Comparison of ENCODE assay signal across 25 cellular contexts in the genomic region with DNA sequence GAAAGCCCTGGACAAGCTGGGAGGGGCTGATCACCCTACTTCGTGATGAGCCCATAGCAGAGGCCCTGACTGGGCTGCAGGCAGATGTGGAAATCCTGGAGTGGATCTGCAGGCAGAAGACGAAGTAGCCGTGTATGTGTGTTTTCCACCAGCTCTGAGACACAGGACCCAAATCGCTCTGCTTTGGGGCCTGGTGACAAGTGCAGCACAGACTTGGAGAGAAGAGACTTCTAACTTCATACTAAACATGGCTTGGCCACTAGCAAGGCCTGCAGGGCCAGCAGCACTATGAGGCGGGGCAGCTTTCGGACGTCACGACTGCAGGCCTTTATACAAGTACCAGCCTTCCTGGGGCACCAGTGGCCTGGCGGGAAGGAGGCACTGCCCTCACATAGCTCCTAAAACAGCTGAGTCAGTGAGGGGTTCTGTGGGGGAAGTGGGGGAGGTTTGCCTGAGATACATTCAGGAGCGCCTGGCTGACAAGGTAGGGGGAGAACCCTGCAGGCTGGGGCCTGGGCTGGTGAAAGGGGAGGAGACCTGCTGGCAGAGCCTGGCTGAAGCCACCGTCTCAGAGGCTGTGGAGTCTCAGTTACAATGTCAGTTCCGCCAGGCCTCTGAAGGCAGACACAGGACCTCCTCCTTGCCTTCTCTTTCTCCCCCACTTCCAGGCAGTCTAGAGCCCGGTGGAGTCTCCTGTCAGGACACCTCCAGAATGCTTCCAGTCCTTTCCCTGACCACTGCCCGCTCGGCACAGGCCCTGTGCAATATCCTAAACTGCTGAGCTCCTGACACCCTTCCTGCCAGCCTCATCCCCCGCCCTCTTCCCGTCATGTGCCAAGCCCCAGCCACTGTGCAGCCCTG.
DNase-seq lines count a peak whose midpoint lies in the region; ATAC-seq, FAIRE-seq and TF ChIP-seq lines count a peak whose summit lies in the region.
"Had no signal": no experiment of that assay in that cellular context is flagged by ENCODE, and none has a peak within 500 bp of the region (broad histone marks: within the 10 kb centered on the region; RNA-seq: fewer than 3 reads in every experiment).

No MANE protein-coding gene starts in this region.

- no peak overlapping the region for H3K27ac ChIP-seq in HEK293 (ENCODE audit: extremely low read depth, low read depth, low read length)
- no peak overlapping the region for H3K27ac ChIP-seq in right lobe of liver
- peak overlapping the region; percentile 93 for H3K27ac ChIP-seq in rectal smooth muscle tissue (ENCODE audit: low read depth, low read length)
- H3K27ac ChIP-seq: dorsolateral prefrontal cortex, psoas muscle, testis, WERI-Rb-1 had no signal

- no peak overlapping the region for H3K9ac ChIP-seq in rectal smooth muscle tissue (ENCODE audit: low read length)

- H3K27ac Mint-ChIP-seq in activated T-helper 17 cell treated with anti-CD3 and anti-CD28 coated beads, Interleukin-2, amount 50 U/mL, for 72 hours: peak overlapping the region; percentile 39
- H3K27ac Mint-ChIP-seq: activated naive CD8-positive, alpha-beta T cell treated with anti-CD3 and anti-CD28 coated beads for 36 hours; stimulated activated naive B cell treated with anti-CD40 and anti-IgM and Interleukin-4, amounts not matched to agents 10 μg/mL and 1 μg/mL and 100 μg/mL, for 72 hours; T-helper 2 cell treated with Interferon-gamma antibody and Interleukin-4, amounts not matched to agents 5 μg/mL and 100 μg/mL, for 36 hours had no signal

- FAIRE-seq in H54 (lab: Jason Lieb, UNC): no peak
- FAIRE-seq: astrocyte, GM12891 had no signal

- H3K9me3 Mint-ChIP-seq in activated T-helper 17 cell treated with anti-CD3 and anti-CD28 coated beads, Interleukin-2, amount 50 U/mL, for 72 hours: no peaks in the 10 kb centered on the region

- H3K9me3 ChIP-seq in HEK293 (ENCODE audit: control insufficient read depth, insufficient read depth, low read depth, low read length) (no peaks in the 10 kb centered on the region), right lobe of liver (peaks cover 0 to 4% (median 0%) of the 10 kb centered on the region in 4 donors)
- H3K9me3 ChIP-seq: mucosa of descending colon, psoas muscle, testis had no signal

- no peak overlapping the region for H3K4me3 Mint-ChIP-seq in activated T-helper 17 cell treated with anti-CD3 and anti-CD28 coated beads, Interleukin-2, amount 50 U/mL, for 72 hours
- H3K4me3 Mint-ChIP-seq: activated naive CD8-positive, alpha-beta T cell treated with anti-CD3 and anti-CD28 coated beads for 36 hours; stimulated activated naive B cell treated with anti-CD40 and anti-IgM and Interleukin-4, amounts not matched to agents 10 μg/mL and 1 μg/mL and 100 μg/mL, for 72 hours; T-helper 2 cell treated with Interferon-gamma antibody and Interleukin-4, amounts not matched to agents 5 μg/mL and 100 μg/mL, for 36 hours had no signal

- H3K27me3 ChIP-seq in right lobe of liver: no peaks in the 10 kb centered on the region
- no peaks in the 10 kb centered on the region for H3K27me3 ChIP-seq in rectal smooth muscle tissue (ENCODE audit: control insufficient read depth, insufficient read depth, low read length)
- H3K27me3 ChIP-seq: dorsolateral prefrontal cortex, testis had no signal

- POLR2A ChIA-PET in HEK293 (lab: Yijun Ruan, JAX): no interaction called here

- peaks cover 4% of the 10 kb centered on the region for H3K27me3 Mint-ChIP-seq in activated T-helper 17 cell treated with anti-CD3 and anti-CD28 coated beads, Interleukin-2, amount 50 U/mL, for 72 hours
- H3K27me3 Mint-ChIP-seq: stimulated activated naive B cell treated with anti-CD40 and anti-IgM and Interleukin-4, amounts not matched to agents 10 μg/mL and 1 μg/mL and 100 μg/mL, for 72 hours had no signal

- TF ChIP-seq POLR2A in right lobe of liver (IDR thresholded peaks at IDR 0.05) (no peak), H54 (IDR thresholded peaks at IDR 0.05; ENCODE audit: low read depth, low read length) (no peak)

- intact Hi-C loops in right lobe of liver (cut with DNase I): no loop called here

- H3K4me3 ChIP-seq in HEK293 (ENCODE audit: low read depth, low read length) (no peak overlapping the region), right lobe of liver (no peak overlapping the region), rectal smooth muscle tissue (ENCODE audit: low read length) (no peak overlapping the region), foreskin fibroblast (ENCODE audit: low read depth in 1 of 2, low read length in 2 of 2) (no peak overlapping the region)
- H3K4me3 ChIP-seq: dorsolateral prefrontal cortex, mucosa of descending colon, psoas muscle, testis had no signal

- H3K4me1 ChIP-seq in HEK293 (ENCODE audit: control insufficient read depth, insufficient read depth, low read length) (no peaks in the 10 kb centered on the region), right lobe of liver (peaks cover 0 to 11% (median 3%) of the 10 kb centered on the region in 4 donors), rectal smooth muscle tissue (ENCODE audit: control insufficient read depth, insufficient read depth, low read length) (peaks cover 25% of the 10 kb centered on the region)
- H3K4me1 ChIP-seq: psoas muscle, testis had no signal

- TF ChIP-seq CTCF in HEK293 (tag by site-specific recombination; IDR thresholded peaks at IDR 0.05) (no peak), right lobe of liver (IDR thresholded peaks at IDR 0.05) (no peak), foreskin fibroblast (IDR thresholded peaks at IDR 0.05; ENCODE audit: low read depth, low read length) (no peak)

- H3K36me3 ChIP-seq in HEK293 (ENCODE audit: control insufficient read depth in 2 of 2, insufficient read depth in 1 of 2, low read length in 2 of 2) (no peaks in the 10 kb centered on the region), right lobe of liver (no peaks in the 10 kb centered on the region), rectal smooth muscle tissue (ENCODE audit: control insufficient read depth, insufficient read depth, low read length) (no peaks in the 10 kb centered on the region)
- H3K36me3 ChIP-seq: WERI-Rb-1 had no signal

- no peak for ATAC-seq in activated T-helper 17 cell treated with anti-CD3 and anti-CD28 coated beads, Interleukin-2, amount 50 U/mL, for 72 hours (replicated peaks)
- ATAC-seq in right lobe of liver (peak in 3 of 4 donors; percentile 39 to 45 (median 40)), HG02623 (IDR thresholded peaks at IDR 0.05; ENCODE audit: unreplicated experiment) (no peak)
- ATAC-seq: left colon; mucosa of descending colon; stimulated activated naive B cell treated with anti-CD40 and anti-IgM and Interleukin-4, amounts not matched to agents 10 μg/mL and 1 μg/mL and 100 μg/mL, for 72 hours had no signal

- CTCF ChIA-PET in HEK293 (lab: Yijun Ruan, JAX): interaction anchor here (0.6 to 4.9 kb wide), 6 partner anchors 8 to 234 kb away, joined by 3 to 24 read pairs (median 4); no protein-coding TSS in a partner anchor

- no peak for DNase-seq in right lobe of liver
- no peak for DNase-seq in foreskin fibroblast
- DNase-seq in H54 (ENCODE audit: insufficient read length, low spot score): no peak
- no peak for DNase-seq in medulla oblongata (ENCODE audit: extremely low spot score)
- DNase-seq: activated effector memory CD4-positive, alpha-beta T cell treated with Interleukin-2 at 50 U/mL for 16 hours; activated naive CD8-positive, alpha-beta T cell treated with anti-CD3 and anti-CD28 coated beads for 36 hours; central memory CD4-positive, alpha-beta T cell; dorsolateral prefrontal cortex; KG1; mucosa of descending colon; NCI-H1417 treated with DMSO at 0.1 percent for 48 hours; NCI-H446; psoas muscle; stimulated activated CD4-positive, alpha-beta T cell treated with anti-CD3 and anti-CD28 coated beads, Interleukin-2, amount 100 ng/mL, for 48 hours; stimulated activated naive B cell treated with anti-CD40 and anti-IgM and Interleukin-4, amounts not matched to agents 10 μg/mL and 1 μg/mL and 100 μg/mL, for 72 hours; testis; WERI-Rb-1 had no signal

- no peaks in the 10 kb centered on the region for H3K4me1 Mint-ChIP-seq in activated T-helper 17 cell treated with anti-CD3 and anti-CD28 coated beads, Interleukin-2, amount 50 U/mL, for 72 hours
- H3K4me1 Mint-ChIP-seq: activated naive CD8-positive, alpha-beta T cell treated with anti-CD3 and anti-CD28 coated beads for 36 hours; stimulated activated naive B cell treated with anti-CD40 and anti-IgM and Interleukin-4, amounts not matched to agents 10 μg/mL and 1 μg/mL and 100 μg/mL, for 72 hours had no signal

- H3K36me3 Mint-ChIP-seq in activated T-helper 17 cell treated with anti-CD3 and anti-CD28 coated beads, Interleukin-2, amount 50 U/mL, for 72 hours (ENCODE audit: low read depth): peaks cover 6% of the 10 kb centered on the region

- 69% methylated on average over 4 of the region's 17 CpGs for WGBS in right lobe of liver (ENCODE audit: insufficient coverage, low coverage, low lambda C conversion rate, missing lambda C conversion rate)

TF ChIP-seq in HEK293, 187 proteins besides CTCF, POLR2A, EP300 and RAD21 (continues in another document):
- TF ChIP-seq, protein P1, sequence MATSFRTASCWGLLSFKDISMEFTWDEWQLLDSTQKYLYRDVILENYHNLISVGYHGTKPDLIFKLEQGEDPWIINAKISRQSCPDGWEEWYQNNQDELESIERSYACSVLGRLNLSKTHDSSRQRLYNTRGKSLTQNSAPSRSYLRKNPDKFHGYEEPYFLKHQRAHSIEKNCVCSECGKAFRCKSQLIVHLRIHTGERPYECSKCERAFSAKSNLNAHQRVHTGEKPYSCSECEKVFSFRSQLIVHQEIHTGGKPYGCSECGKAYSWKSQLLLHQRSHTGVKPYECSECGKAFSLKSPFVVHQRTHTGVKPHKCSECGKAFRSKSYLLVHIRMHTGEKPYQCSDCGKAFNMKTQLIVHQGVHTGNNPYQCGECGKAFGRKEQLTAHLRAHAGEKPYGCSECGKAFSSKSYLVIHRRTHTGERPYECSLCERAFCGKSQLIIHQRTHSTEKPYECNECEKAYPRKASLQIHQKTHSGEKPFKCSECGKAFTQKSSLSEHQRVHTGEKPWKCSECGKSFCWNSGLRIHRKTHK (tag by site-specific recombination; IDR thresholded peaks at IDR 0.05): no peak
- TF ChIP-seq, protein P2, sequence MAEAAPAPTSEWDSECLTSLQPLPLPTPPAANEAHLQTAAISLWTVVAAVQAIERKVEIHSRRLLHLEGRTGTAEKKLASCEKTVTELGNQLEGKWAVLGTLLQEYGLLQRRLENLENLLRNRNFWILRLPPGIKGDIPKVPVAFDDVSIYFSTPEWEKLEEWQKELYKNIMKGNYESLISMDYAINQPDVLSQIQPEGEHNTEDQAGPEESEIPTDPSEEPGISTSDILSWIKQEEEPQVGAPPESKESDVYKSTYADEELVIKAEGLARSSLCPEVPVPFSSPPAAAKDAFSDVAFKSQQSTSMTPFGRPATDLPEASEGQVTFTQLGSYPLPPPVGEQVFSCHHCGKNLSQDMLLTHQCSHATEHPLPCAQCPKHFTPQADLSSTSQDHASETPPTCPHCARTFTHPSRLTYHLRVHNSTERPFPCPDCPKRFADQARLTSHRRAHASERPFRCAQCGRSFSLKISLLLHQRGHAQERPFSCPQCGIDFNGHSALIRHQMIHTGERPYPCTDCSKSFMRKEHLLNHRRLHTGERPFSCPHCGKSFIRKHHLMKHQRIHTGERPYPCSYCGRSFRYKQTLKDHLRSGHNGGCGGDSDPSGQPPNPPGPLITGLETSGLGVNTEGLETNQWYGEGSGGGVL (tag by site-specific recombination; IDR thresholded peaks at IDR 0.05): peak; percentile 57
- TF ChIP-seq ZNF558 (tag by site-specific recombination; IDR thresholded peaks at IDR 0.05): no peak

Comparison
In these comparisons a context has a peak if more than half of its experiments do, and no peak if none do; other contexts are left out.
1. ATAC-seq: peak in right lobe of liver (3 of 4); none in activated T-helper 17 cell treated with anti-CD3 and anti-CD28 coated beads, Interleukin-2, amount 50 U/mL, for 72 hours (single experiment) and HG02623 (single experiment).